Comparison of ENCODE assay signal across 13 cellular contexts in genomic region chr13:50376895-50377575, GRCh38.
DNase-seq lines count a peak whose midpoint lies in the region; ATAC-seq and TF ChIP-seq lines count a peak whose summit lies in the region.
"Had no signal": no experiment of that assay in that cellular context is flagged by ENCODE, and none has a peak within 500 bp of the region (broad histone marks: within the 10 kb centered on the region; RNA-seq: fewer than 3 reads in every experiment).

No MANE protein-coding gene starts in this region.

- intact Hi-C loops in psoas muscle (cut with DNase I), result loop anchor here (5.0 to 10.0 kb wide), 3 partner anchors 155 to 428 kb away; no protein-coding TSS in a partner anchor

- peaks cover 7% of the 10 kb centered on the region for H3K4me1 Mint-ChIP-seq in activated T-cell treated with anti-CD3 and anti-CD28 coated beads, Interleukin-2, amount 50 U/mL, for 24 hours (ENCODE audit: low read depth)

- 70 to 90% (median 81%) methylated on average over 1 of the region's 1 CpG for WGBS in psoas muscle, 3 donors

- ATAC-seq in psoas muscle, result peak; percentile 21 to 88 (median 85)
- no peak for ATAC-seq in GM21526 (IDR thresholded peaks at IDR 0.05; ENCODE audit: low FRiP score, unreplicated experiment)

- in situ Hi-C loops in SK-MEL-5 (cut with HindIII; ENCODE audit: low pct_unique_long_range_greater_than_20kb, low sequenced_read_pairs), result no loop called here

- peak; percentile 32 for TF ChIP-seq CTCF in psoas muscle (IDR thresholded peaks at IDR 0.05)

- H3K27me3 Mint-ChIP-seq in activated T-cell treated with anti-CD3 and anti-CD28 coated beads, Interleukin-2, amount 50 U/mL, for 24 hours, result peaks cover 21% of the 10 kb centered on the region

- peak overlapping the region; percentile 39 for H3K27ac ChIP-seq in psoas muscle
- H3K27ac ChIP-seq: cardiac muscle cell, neutrophil, transverse colon had no signal

- peaks cover 5% of the 10 kb centered on the region for H3K9me3 ChIP-seq in psoas muscle
- H3K9me3 ChIP-seq: neutrophil had no signal

- no peaks in the 10 kb centered on the region for H3K36me3 ChIP-seq in psoas muscle (ENCODE audit: insufficient read depth in 1 of 2, low read depth in 1 of 2)
- H3K36me3 ChIP-seq: cardiac muscle cell, neutrophil, transverse colon had no signal

- DNase-seq in NCI-H1092 treated with DMSO at 0.1 percent for 48 hours (lab: John Stamatoyannopoulos, UW) (peak; percentile 7), NCI-H1092 (lab: John Stamatoyannopoulos, UW) (no peak), SK-MEL-5 (ENCODE audit: low read depth, low spot score) (peak; percentile 61), glomerular visceral epithelial cell (ENCODE audit: extremely low spot score) (peak; percentile 8), psoas muscle (peak in 1 of 2 donors; percentile 58), HCEC 1CT (no peak)
- DNase-seq in activated T-cell treated with anti-CD3 and anti-CD28 coated beads, Interleukin-2, amount 50 U/mL, for 24 hours, result no peak
- DNase-seq: activated CD4-positive, alpha-beta T cell treated with anti-CD3 and anti-CD28 coated beads, Interleukin-2, amount 50 U/mL, for 1 hour; activated gamma-delta T cell treated with Interleukin-2 at 50 U/mL for 16 hours; transverse colon had no signal

- H3K4me1 ChIP-seq in psoas muscle, result peaks cover 23% of the 10 kb centered on the region

- peaks cover 9% of the 10 kb centered on the region for H3K9me3 Mint-ChIP-seq in activated T-cell treated with anti-CD3 and anti-CD28 coated beads, Interleukin-2, amount 50 U/mL, for 24 hours

- H3K27ac Mint-ChIP-seq in activated T-cell treated with anti-CD3 and anti-CD28 coated beads, Interleukin-2, amount 50 U/mL, for 24 hours, result no peak overlapping the region

- H3K36me3 Mint-ChIP-seq in activated T-cell treated with anti-CD3 and anti-CD28 coated beads, Interleukin-2, amount 50 U/mL, for 24 hours (ENCODE audit: low read depth), result peaks cover 7% of the 10 kb centered on the region

- H3K4me3 ChIP-seq in psoas muscle, result no peak overlapping the region
- H3K4me3 ChIP-seq: cardiac muscle cell, transverse colon had no signal

- no peaks in the 10 kb centered on the region for H3K27me3 ChIP-seq in psoas muscle (ENCODE audit: insufficient read depth in 3 of 3, low read length in 2 of 3)
- H3K27me3 ChIP-seq: cardiac muscle cell, neutrophil, transverse colon had no signal

- no peak overlapping the region for H3K4me3 Mint-ChIP-seq in activated T-cell treated with anti-CD3 and anti-CD28 coated beads, Interleukin-2, amount 50 U/mL, for 24 hours

Comparison
In these comparisons a context has a peak if more than half of its experiments do, and no peak if none do; other contexts are left out.
1. DNase-seq: peak in NCI-H1092 treated with DMSO at 0.1 percent for 48 hours (single experiment), SK-MEL-5 (single experiment) and glomerular visceral epithelial cell (single experiment); none in NCI-H1092 (single experiment), HCEC 1CT (single experiment) and activated T-cell treated with anti-CD3 and anti-CD28 coated beads, Interleukin-2, amount 50 U/mL, for 24 hours (single experiment).